Comparison of ENCODE assay signal across 26 cellular contexts in genomic region chr2:136347976-136348375, GRCh38.
"Had no signal": no experiment of that assay in that cellular context is flagged by ENCODE, and none has a peak within 500 bp of the region (broad histone marks: within the 10 kb centered on the region; RNA-seq: fewer than 3 reads in every experiment).

No MANE protein-coding gene starts in this region.

- H3K27ac ChIP-seq: ascending aorta, cardiac muscle cell, coronary artery, dorsolateral prefrontal cortex, gastrocnemius medialis, stomach, thyroid gland, upper lobe of right lung, WERI-Rb-1 had no signal

- H3K36me3 ChIP-seq: ascending aorta, cardiac muscle cell, gastrocnemius medialis, stomach, thyroid gland, upper lobe of right lung, WERI-Rb-1 had no signal

- H3K4me1 ChIP-seq: ascending aorta, gastrocnemius medialis, stomach, thyroid gland, upper lobe of right lung had no signal

- H3K4me3 ChIP-seq: ascending aorta, cardiac muscle cell, coronary artery, dorsolateral prefrontal cortex, gastrocnemius medialis, stomach, thyroid gland, upper lobe of right lung had no signal

- H3K36me3 Mint-ChIP-seq: brain had no signal

- H3K27me3 ChIP-seq: ascending aorta, cardiac muscle cell, dorsolateral prefrontal cortex, gastrocnemius medialis, stomach, thyroid gland, upper lobe of right lung had no signal

- H3K4me3 Mint-ChIP-seq: activated CD8-positive, alpha-beta T cell treated with anti-CD3 and anti-CD28 coated beads for 36 hours; activated naive CD4-positive, alpha-beta T cell treated with anti-CD3 and anti-CD28 coated beads, Interleukin-2, amount 50 U/mL, for 24 hours; activated T-cell treated with anti-CD3 and anti-CD28 coated beads, Interleukin-2, amount 50 U/mL, for 4 hours; activated T-helper 17 cell treated with anti-CD3 and anti-CD28 coated beads, Interleukin-2, amount 50 U/mL, for 72 hours; brain; nephron; stimulated activated naive B cell treated with anti-CD40 and anti-IgM and Interleukin-4, amounts not matched to agents 10 μg/mL and 1 μg/mL and 100 μg/mL, for 72 hours had no signal

- DNase-seq: activated CD4-positive, alpha-beta T cell treated with anti-CD3 and anti-CD28 coated beads, Interleukin-2, amount 50 U/mL, for 1 hour; activated CD4-positive, CD25-positive, alpha-beta regulatory T cell treated with anti-CD3 and anti-CD28 coated beads, Interleukin-2, amount 50 U/mL, for 72 hours; activated CD8-positive, alpha-beta T cell treated with anti-CD3 and anti-CD28 coated beads for 36 hours; activated T-cell treated with anti-CD3 and anti-CD28 coated beads, Interleukin-2, amount 50 U/mL, for 4 hours; dorsolateral prefrontal cortex; effector memory CD4-positive, alpha-beta T cell; gastrocnemius medialis; glutamatergic neuron; islet precursor cell; left ventricle myocardium superior; right cardiac atrium; stimulated activated CD4-positive, alpha-beta T cell treated with anti-CD3 and anti-CD28 coated beads, Interleukin-15, amount 100 ng/mL, for 24 hours; stimulated activated CD4-positive, alpha-beta T cell treated with anti-CD3 and anti-CD28 coated beads, Interleukin-2, amount 100 ng/mL, for 24 hours; stimulated activated naive B cell treated with anti-CD40 and anti-IgM and Interleukin-4, amounts not matched to agents 10 μg/mL and 1 μg/mL and 100 μg/mL, for 72 hours; stomach; T1000; thyroid gland; upper lobe of right lung; WERI-Rb-1 had no signal

- H3K27me3 Mint-ChIP-seq: activated CD8-positive, alpha-beta T cell treated with anti-CD3 and anti-CD28 coated beads for 36 hours; activated naive CD4-positive, alpha-beta T cell treated with anti-CD3 and anti-CD28 coated beads, Interleukin-2, amount 50 U/mL, for 24 hours; activated T-helper 17 cell treated with anti-CD3 and anti-CD28 coated beads, Interleukin-2, amount 50 U/mL, for 72 hours; brain; stimulated activated naive B cell treated with anti-CD40 and anti-IgM and Interleukin-4, amounts not matched to agents 10 μg/mL and 1 μg/mL and 100 μg/mL, for 72 hours had no signal

- H3K4me1 Mint-ChIP-seq: activated naive CD4-positive, alpha-beta T cell treated with anti-CD3 and anti-CD28 coated beads, Interleukin-2, amount 50 U/mL, for 24 hours; activated T-helper 17 cell treated with anti-CD3 and anti-CD28 coated beads, Interleukin-2, amount 50 U/mL, for 72 hours; brain; nephron had no signal

- H3K9me3 Mint-ChIP-seq: activated naive CD4-positive, alpha-beta T cell treated with anti-CD3 and anti-CD28 coated beads, Interleukin-2, amount 50 U/mL, for 24 hours; activated T-helper 17 cell treated with anti-CD3 and anti-CD28 coated beads, Interleukin-2, amount 50 U/mL, for 72 hours had no signal

- H3K27ac Mint-ChIP-seq: activated CD8-positive, alpha-beta T cell treated with anti-CD3 and anti-CD28 coated beads for 36 hours; activated naive CD4-positive, alpha-beta T cell treated with anti-CD3 and anti-CD28 coated beads, Interleukin-2, amount 50 U/mL, for 24 hours; activated T-helper 17 cell treated with anti-CD3 and anti-CD28 coated beads, Interleukin-2, amount 50 U/mL, for 72 hours; brain; nephron; stimulated activated naive B cell treated with anti-CD40 and anti-IgM and Interleukin-4, amounts not matched to agents 10 μg/mL and 1 μg/mL and 100 μg/mL, for 72 hours had no signal

- H3K9me3 ChIP-seq: ascending aorta, gastrocnemius medialis, thyroid gland, upper lobe of right lung had no signal
